Comparison of ENCODE assay signal across 27 cellular contexts in the genomic region with DNA sequence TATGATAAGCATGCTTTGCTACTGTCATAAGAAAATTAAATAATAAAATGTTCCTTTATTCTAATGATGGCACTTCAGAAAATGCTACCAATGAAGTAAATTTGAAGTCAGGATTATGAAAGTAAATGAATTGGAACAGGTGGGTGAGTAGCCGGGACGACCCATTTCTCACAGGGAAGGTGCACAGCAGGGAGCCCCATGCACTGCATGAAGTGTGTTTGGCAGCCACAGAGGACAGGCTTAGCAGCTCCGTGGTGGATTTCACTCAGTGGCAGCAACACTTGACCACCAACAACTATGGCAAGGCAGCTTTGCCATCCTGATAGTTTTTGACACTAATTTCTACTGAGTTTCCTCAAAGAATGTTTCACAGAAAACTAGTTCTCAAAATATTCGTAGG.
"Had no signal": no experiment of that assay in that cellular context is flagged by ENCODE, and none has a peak within 500 bp of the region (broad histone marks: within the 10 kb centered on the region; RNA-seq: fewer than 3 reads in every experiment).

No MANE protein-coding gene starts in this region.

- H3K4me1 ChIP-seq: colonic mucosa had no signal

- DNase-seq: activated CD4-positive, alpha-beta T cell treated with anti-CD3 and anti-CD28 coated beads for 36 hours; activated CD4-positive, alpha-beta T cell treated with anti-CD3 and anti-CD28 coated beads, Interleukin-2, amount 10 ng/mL, durations not matched to agents 7 days and 5 days; activated CD4-positive, alpha-beta T cell treated with anti-CD3 and anti-CD28 coated beads, Interleukin-2, amount 50 U/mL, for 48 hours; activated CD8-positive, alpha-beta T cell treated with anti-CD3 and anti-CD28 coated beads, Interleukin-2, amount 10 ng/mL, durations not matched to agents 7 days and 5 days; activated gamma-delta T cell; activated naive CD4-positive, alpha-beta T cell treated with Interleukin-2 at 50 U/mL for 16 hours; activated naive CD8-positive, alpha-beta T cell treated with anti-CD3 and anti-CD28 coated beads, Interleukin-2, amount 10 ng/mL, durations not matched to agents 7 days and 5 days; activated T-cell treated with anti-CD3 and anti-CD28 coated beads, Interleukin-2, amount 50 U/mL, for 24 hours; amygdala; colonic mucosa; MM.1S; NCI-H1092; NCI-H2029; NCI-H2171 treated with DMSO at 0.1 percent for 48 hours; NCI-H2227 treated with DMSO at 0.1 percent for 48 hours; NCI-H524 treated with DMSO at 0.1 percent for 48 hours; NCI-H748 treated with DMSO at 0.1 percent for 48 hours; NK-92 treated with Interleukin-12 subunit alpha and Interleukin-12 subunit beta, amount 100 ng/mL, for 24 hours; OCI-M1; Right ventricle myocardium superior; SK-N-SH had no signal

- H3K27me3 ChIP-seq: ascending aorta, cardiac muscle cell, colonic mucosa, SJSA1 had no signal

- H3K27ac ChIP-seq: ascending aorta, cardiac muscle cell, colonic mucosa, KMS-11, SJSA1 had no signal

- H3K9me3 ChIP-seq: ascending aorta, colonic mucosa, SJSA1, SK-N-SH had no signal

- H3K36me3 ChIP-seq: ascending aorta, cardiac muscle cell, colonic mucosa, SJSA1 had no signal

- ATAC-seq: activated CD4-positive, alpha-beta T cell treated with anti-CD3 and anti-CD28 coated beads for 36 hours; activated CD4-positive, CD25-positive, alpha-beta regulatory T cell treated with anti-CD3 and anti-CD28 coated beads, Interleukin-2, amount 50 U/mL, for 24 hours; activated CD8-positive, alpha-beta T cell treated with anti-CD3 and anti-CD28 coated beads, Interleukin-2, amount 10 ng/mL, durations not matched to agents 7 days and 5 days; WTC11 had no signal

- H3K4me3 ChIP-seq: ascending aorta, cardiac muscle cell, colonic mucosa, SJSA1 had no signal
